Comparison of ENCODE assay signal across 8 cellular contexts in genomic region chr7:22523478-22524352, GRCh38. TPM values are rescaled to one million over a fixed set of nuclear protein-coding genes. Genes with fewer than 3 reads are reported as not detected.
DNase-seq lines count a peak whose midpoint lies in the region; ATAC-seq, FAIRE-seq and TF ChIP-seq lines count a peak whose summit lies in the region.
"Not testable (repeated sequence)": the region's sequence is repeated elsewhere in the genome, so short reads cannot be mapped to it uniquely, and the experiment has no call there.

No MANE protein-coding gene starts in this region.

- not testable (repeated sequence) for FAIRE-seq in endothelial cell of umbilical vein (lab: Jason Lieb, UNC)

- H3K9me3 Mint-ChIP-seq in activated CD8-positive, alpha-beta memory T cell treated with anti-CD3 and anti-CD28 coated beads, Interleukin-2, amount 10 ng/mL, durations not matched to agents 7 days and 5 days (ENCODE audit: low read depth) = not testable (repeated sequence)

- H3K27me3 ChIP-seq in OCI-LY3 (ENCODE audit: low read depth, low read length); endothelial cell of umbilical vein (ENCODE audit: control insufficient read depth in 2 of 2, insufficient read depth in 2 of 2, low read length in 2 of 2); right lobe of liver: not testable (repeated sequence)

- intact Hi-C loops in endothelial cell of umbilical vein (cut with micrococcal nuclease) = loop anchor here (2.0 to 10.0 kb wide), 3 partner anchors 259 to 741 kb away; no protein-coding TSS in a partner anchor
- intact Hi-C loops in right lobe of liver (cut with DNase I) = not testable (repeated sequence)

- ATAC-seq in activated CD8-positive, alpha-beta memory T cell treated with anti-CD3 and anti-CD28 coated beads, Interleukin-2, amount 10 ng/mL, durations not matched to agents 7 days and 5 days = peak; percentile 68
- ATAC-seq in right lobe of liver = peak in 3 of 4 donors; percentile 39 to 75 (median 57)

- not testable (repeated sequence) for H3K79me2 ChIP-seq in OCI-LY3 (ENCODE audit: low read length); endothelial cell of umbilical vein (ENCODE audit: control insufficient read depth, insufficient read depth, low read length)

- POLR2A ChIA-PET in endothelial cell of umbilical vein (lab: Charles Lee) = not testable (repeated sequence)

- TF ChIP-seq CTCF in OCI-LY3 (IDR thresholded peaks at IDR 0.05; ENCODE audit: low read depth, low read length) = peak; percentile 29; the same call in 1 of the 2 replicates
- not testable (repeated sequence) for TF ChIP-seq CTCF in endothelial cell of umbilical vein (IDR thresholded peaks at IDR 0.05; ENCODE audit: extremely low read depth in 1 of 2, insufficient read depth in 1 of 2, low read depth in 1 of 2, low read length in 2 of 2)
- TF ChIP-seq CTCF in right lobe of liver (IDR thresholded peaks at IDR 0.05) = peak in 3 of 4 donors; percentile 11 to 28 (median 24)

- H3K36me3 ChIP-seq in OCI-LY3 (replicated peaks; ENCODE audit: low read depth, low read length); endothelial cell of umbilical vein (ENCODE audit: control insufficient read depth in 2 of 2, extremely low read depth in 1 of 2, insufficient read depth in 2 of 2, low read length in 2 of 2); right lobe of liver: not testable (repeated sequence)

- peak overlapping the region; percentile 44; the same call in 1 of the 2 replicates for H3K4me2 ChIP-seq in OCI-LY3 (ENCODE audit: low read length)
- H3K4me2 ChIP-seq in endothelial cell of umbilical vein (ENCODE audit: insufficient read depth, low read length) = not testable (repeated sequence)

- not testable (repeated sequence) for H3K9me1 ChIP-seq in endothelial cell of umbilical vein (replicated peaks; ENCODE audit: control insufficient read depth, extremely low read depth, insufficient read depth, low read length)

- H3K4me1 ChIP-seq in OCI-LY3 (ENCODE audit: low read length); endothelial cell of umbilical vein (ENCODE audit: control insufficient read depth, extremely low read depth, insufficient read depth, low read length); right lobe of liver: not testable (repeated sequence)

- H3K4me3 Mint-ChIP-seq in activated CD8-positive, alpha-beta memory T cell treated with anti-CD3 and anti-CD28 coated beads, Interleukin-2, amount 10 ng/mL, durations not matched to agents 7 days and 5 days = not testable (repeated sequence)

- dilution Hi-C loops in endothelial cell of umbilical vein (cut with MboI; ENCODE audit: extremely low pct_ligation_motif_present, low sequenced_read_pairs) = not testable (repeated sequence)

- H3K4me1 Mint-ChIP-seq in activated CD8-positive, alpha-beta memory T cell treated with anti-CD3 and anti-CD28 coated beads, Interleukin-2, amount 10 ng/mL, durations not matched to agents 7 days and 5 days = not testable (repeated sequence)

- BruUV-seq in endothelial cell of umbilical vein (replicated peaks; lab: Mats Ljungman, UMichigan) = not testable (repeated sequence)

- not testable (repeated sequence) for TF ChIP-seq POLR2A in endothelial cell of umbilical vein (IDR thresholded peaks at IDR 0.05; ENCODE audit: low read depth, low read length); right lobe of liver (IDR thresholded peaks at IDR 0.05)

- DNase-seq in COR-L47 (lab: John Stamatoyannopoulos, UW) (peak; percentile 27), HCEC 1CT (peak; percentile 49), NCI-H1092 treated with DMSO at 0.1 percent for 48 hours (lab: John Stamatoyannopoulos, UW) (peak; percentile 20), endothelial cell of umbilical vein (ENCODE audit: low read depth, low spot score) (peak; percentile 24)
- not testable (repeated sequence) for DNase-seq in activated CD8-positive, alpha-beta memory T cell treated with anti-CD3 and anti-CD28 coated beads, Interleukin-2, amount 10 ng/mL, durations not matched to agents 7 days and 5 days; right lobe of liver
- DNase-seq in stimulated activated CD4-positive, alpha-beta T cell treated with anti-CD3 and anti-CD28 coated beads, Interleukin-12 subunit alpha, Interleukin-12 subunit beta, amount 100 ng/mL, for 4 hours = peak; percentile 14

- H3K27ac Mint-ChIP-seq in activated CD8-positive, alpha-beta memory T cell treated with anti-CD3 and anti-CD28 coated beads, Interleukin-2, amount 10 ng/mL, durations not matched to agents 7 days and 5 days = not testable (repeated sequence)

- H3K27me3 Mint-ChIP-seq in activated CD8-positive, alpha-beta memory T cell treated with anti-CD3 and anti-CD28 coated beads, Interleukin-2, amount 10 ng/mL, durations not matched to agents 7 days and 5 days = peaks cover 33% of the 10 kb centered on the region

- H3K9me3 ChIP-seq in OCI-LY3 (ENCODE audit: insufficient read depth, low read length); endothelial cell of umbilical vein (replicated peaks; ENCODE audit: control insufficient read depth, insufficient read depth, low read length); right lobe of liver: not testable (repeated sequence)

- not testable (repeated sequence) for H3K4me3 ChIP-seq in OCI-LY3 (ENCODE audit: low read length); endothelial cell of umbilical vein (replicated peaks in 1 of 3; ENCODE audit: insufficient read depth in 1 of 3, low read depth in 1 of 3, low read length in 3 of 3); right lobe of liver

- not testable (repeated sequence) for H3K9ac ChIP-seq in OCI-LY3 (ENCODE audit: low read length); endothelial cell of umbilical vein (replicated peaks; ENCODE audit: extremely low read depth, insufficient read depth, low read length)

- WGBS in right lobe of liver (ENCODE audit: insufficient coverage, low coverage, low lambda C conversion rate, missing lambda C conversion rate) = 35% methylated on average over 16 of the region's 16 CpGs

- H3K27ac ChIP-seq in OCI-LY3 (ENCODE audit: low read length); endothelial cell of umbilical vein (ENCODE audit: insufficient read depth, low read depth, low read length); right lobe of liver: not testable (repeated sequence)

- not testable (repeated sequence) for H3K36me3 Mint-ChIP-seq in activated CD8-positive, alpha-beta memory T cell treated with anti-CD3 and anti-CD28 coated beads, Interleukin-2, amount 10 ng/mL, durations not matched to agents 7 days and 5 days

- H2AFZ ChIP-seq in OCI-LY3 (ENCODE audit: low read depth, low read length); endothelial cell of umbilical vein (ENCODE audit: low read depth, low read length): not testable (repeated sequence)

- not testable (repeated sequence) for H4K20me1 ChIP-seq in OCI-LY3 (ENCODE audit: insufficient read depth, low read length); endothelial cell of umbilical vein (replicated peaks; ENCODE audit: control insufficient read depth, extremely low read depth, insufficient read depth, low read length)

- CTCF ChIA-PET in activated CD8-positive, alpha-beta memory T cell treated with anti-CD3 and anti-CD28 coated beads, Interleukin-2, amount 10 ng/mL, durations not matched to agents 7 days and 5 days (lab: Charles Lee); endothelial cell of umbilical vein (lab: Charles Lee): not testable (repeated sequence)

RNA-seq across cellular contexts. Expression of gene STEAP1B, which starts 23.7 kb away (rescaled TPM):
- under 1 TPM in 1 of 2 experiments, not detected in 1; 0.37 TPM for total RNA-seq in activated CD8-positive, alpha-beta memory T cell treated with anti-CD3 and anti-CD28 coated beads, Interleukin-2, amount 10 ng/mL, durations not matched to agents 7 days and 5 days
- total RNA-seq in endothelial cell of umbilical vein (46.1 and 55.4 TPM in 2 replicates), right lobe of liver (under 1 TPM in 2 of 6 experiments, not detected in 4; 0.25 to 0.60 TPM)
- polyA plus RNA-seq in endothelial cell of umbilical vein = 25.2 and 32.2 TPM in 2 replicates
- polyA plus RNA-seq in endothelial cell of umbilical vein (2011; cell fraction: cytosol; rRNA removed) = 36.1 and 46.3 TPM in 2 replicates
- polyA plus RNA-seq in endothelial cell of umbilical vein (2011; cell fraction: nucleus; rRNA removed) = 30.9 and 37.8 TPM in 2 replicates
- 41.2 and 88.7 TPM in 2 replicates for polyA plus RNA-seq in endothelial cell of umbilical vein (2012)
- 35.1 and 37.3 TPM in 2 replicates for polyA minus RNA-seq in endothelial cell of umbilical vein
- polyA minus RNA-seq in endothelial cell of umbilical vein (2011; cell fraction: cytosol; rRNA and poly(A)+ RNA removed) = not detected
- 37.3 and 66.7 TPM in 2 replicates for polyA minus RNA-seq in endothelial cell of umbilical vein (2011; cell fraction: nucleus; rRNA and poly(A)+ RNA removed)

Comparison
In these comparisons a context has a peak if more than half of its experiments do, and no peak if none do; other contexts are left out.
1. RNA of gene STEAP1B, which starts 23.7 kb away (total RNA-seq): 46.1 to 55.4 TPM in endothelial cell of umbilical vein; 0.37 TPM in activated CD8-positive, alpha-beta memory T cell treated with anti-CD3 and anti-CD28 coated beads, Interleukin-2, amount 10 ng/mL, durations not matched to agents 7 days and 5 days and 0.25 to 0.60 TPM in right lobe of liver; every median in the first group is over 10 times any median in the second.